8 cellular contexts compared by ENCODE assay signal in genomic region chr14:67241416-67242362, GRCh38. TPM values are rescaled to one million over a fixed set of nuclear protein-coding genes. Genes with fewer than 3 reads are reported as not detected.
DNase-seq lines count a peak whose midpoint lies in the region; ATAC-seq and TF ChIP-seq lines count a peak whose summit lies in the region.

PALS1 (plus strand) TSS chr14:67241435; CDS start chr14:67279171, 37,736 bp downstream.

- H3K4me1 ChIP-seq in colonic mucosa: peaks cover 7% of the 10 kb centered on the region

- in situ Hi-C loops in SK-MEL-5 (cut with HindIII; ENCODE audit: low pct_unique_long_range_greater_than_20kb, low sequenced_read_pairs): no loop called here

- DNase-seq in ELR (ENCODE audit: low read depth): peak; percentile 92
- DNase-seq in SK-MEL-5 (ENCODE audit: low read depth, low spot score): peak; percentile 64
- DNase-seq in colonic mucosa: no peak
- peak; percentile 88 for DNase-seq in kidney tubule cell (ENCODE audit: low spot score)
- peak in 3 of 4 experiments; percentile 13 to 44 (median 32) for DNase-seq in stimulated activated CD4-positive, alpha-beta T cell treated with anti-CD3 and anti-CD28 coated beads, Interleukin-1b, Interleukin-23, amount 100 ng/mL, for 24 hours (ENCODE audit: low read depth in 4 of 4, low spot score in 1 of 4)
- DNase-seq in SK-N-DZ (ENCODE audit: low spot score): no peak

- H3K9me3 ChIP-seq in colonic mucosa: no peaks in the 10 kb centered on the region

- H3K27ac ChIP-seq in colonic mucosa: peak within 1 kb of the TSS; percentile 100

- no peaks in the 10 kb centered on the region for H3K36me3 ChIP-seq in colonic mucosa

- no peak for TF ChIP-seq CTCF in colonic mucosa (IDR thresholded peaks at IDR 0.05)

- peak within 1 kb of the TSS; percentile 83 to 96 for H3K9ac ChIP-seq in colonic mucosa (ENCODE audit: low read depth in 2 of 2, low read length in 2 of 2)

- ATAC-seq in GM19468 (IDR thresholded peaks at IDR 0.05; ENCODE audit: extremely low read depth, unreplicated experiment): peak; percentile 20
- ATAC-seq in HG03565 (IDR thresholded peaks at IDR 0.05; ENCODE audit: unreplicated experiment): peak; percentile 23

- H3K27me3 ChIP-seq in colonic mucosa: no peaks in the 10 kb centered on the region

- intact Hi-C loops in colonic mucosa (cut with DNase I): no loop called here

- peak within 1 kb of the TSS; percentile 99 for H3K4me3 ChIP-seq in colonic mucosa

RNA-seq across cellular contexts. Expression of gene PALS1, which starts in this region (rescaled TPM):
- total RNA-seq in SK-MEL-5 (2014; rRNA removed; shearing (Covaris generic)): 8.7 and 10.1 TPM in 2 replicates
- 7.2 and 7.4 TPM in 2 replicates for polyA plus RNA-seq in SK-MEL-5 (2015; cell fraction: cytosol; rRNA removed)
- polyA plus RNA-seq in SK-MEL-5 (2015; cell fraction: nucleus; rRNA removed): 6.9 and 7.8 TPM in 2 replicates
- total RNA-seq in colonic mucosa: 10 to 100 TPM; 35.5 to 45.2 TPM
- 10.9 and 11.9 TPM in 2 replicates for polyA plus RNA-seq in SK-N-DZ (2014; cell fraction: cytosol; rRNA removed)
- polyA plus RNA-seq in SK-N-DZ (2014; cell fraction: nucleus; rRNA removed): 6.6 and 7.5 TPM in 2 replicates

Comparison
In these comparisons a context has a peak if more than half of its experiments do, and no peak if none do; other contexts are left out.
1. DNase-seq: peak in ELR (single experiment), SK-MEL-5 (single experiment), kidney tubule cell (single experiment) and stimulated activated CD4-positive, alpha-beta T cell treated with anti-CD3 and anti-CD28 coated beads, Interleukin-1b, Interleukin-23, amount 100 ng/mL, for 24 hours (3 of 4); none in colonic mucosa (single experiment) and SK-N-DZ (single experiment).